ENCODE assay signal across 8 cellular contexts in the genomic region with DNA sequence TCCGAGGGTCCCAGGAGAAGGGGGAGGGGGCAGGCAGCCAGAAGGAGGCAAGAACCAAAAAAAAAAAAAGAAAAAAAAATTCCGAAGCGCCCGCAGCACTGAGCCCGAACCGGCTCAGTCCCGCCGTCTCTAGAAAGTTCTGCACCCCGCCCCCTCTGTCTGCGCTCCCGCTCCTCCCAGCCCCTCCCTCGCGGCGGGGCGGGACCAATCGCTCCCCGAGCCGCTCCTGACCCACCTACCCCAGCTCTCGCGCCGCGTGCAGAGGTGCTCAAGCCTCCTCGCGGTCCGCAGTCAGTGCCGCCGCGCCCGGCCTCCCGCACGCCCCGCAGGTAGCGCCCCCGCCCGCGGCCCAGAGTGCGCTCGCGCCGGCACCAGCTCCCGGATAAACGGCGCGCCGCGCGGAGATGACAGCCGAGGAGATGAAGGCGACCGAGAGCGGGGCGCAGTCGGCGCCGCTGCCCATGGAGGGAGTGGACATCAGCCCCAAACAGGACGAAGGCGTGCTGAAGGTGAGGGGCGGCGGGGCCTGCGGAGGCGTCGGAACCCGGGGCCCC. TPM values are rescaled to one million over a fixed set of nuclear protein-coding genes. Genes with fewer than 3 reads are reported as not detected.
A peak's percentile ranks its signal among the peaks of the same experiment; 100 is the strongest.
DNase-seq lines count a peak whose midpoint lies in the region; ATAC-seq lines count a peak whose summit lies in the region.

A gene with protein sequence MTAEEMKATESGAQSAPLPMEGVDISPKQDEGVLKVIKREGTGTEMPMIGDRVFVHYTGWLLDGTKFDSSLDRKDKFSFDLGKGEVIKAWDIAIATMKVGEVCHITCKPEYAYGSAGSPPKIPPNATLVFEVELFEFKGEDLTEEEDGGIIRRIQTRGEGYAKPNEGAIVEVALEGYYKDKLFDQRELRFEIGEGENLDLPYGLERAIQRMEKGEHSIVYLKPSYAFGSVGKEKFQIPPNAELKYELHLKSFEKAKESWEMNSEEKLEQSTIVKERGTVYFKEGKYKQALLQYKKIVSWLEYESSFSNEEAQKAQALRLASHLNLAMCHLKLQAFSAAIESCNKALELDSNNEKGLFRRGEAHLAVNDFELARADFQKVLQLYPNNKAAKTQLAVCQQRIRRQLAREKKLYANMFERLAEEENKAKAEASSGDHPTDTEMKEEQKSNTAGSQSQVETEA (plus strand): TSS at position 235 of the 554 bp plus-strand sequence. CDS start 170 bp downstream, at position 405.

- H3K27ac ChIP-seq in mesodermal cell (ENCODE audit: low read depth, low read length, severe bottlenecking), result peak within 1 kb of the TSS; percentile 24

- H3K9me3 ChIP-seq in endocrine pancreas (ENCODE audit: control insufficient read depth, low read length), result no peaks in the 10 kb centered on the region
- no peaks in the 10 kb centered on the region for H3K9me3 ChIP-seq in mesodermal cell (ENCODE audit: control insufficient read depth, low read length)

- peak within 1 kb of the TSS; percentile 56 for H3K9ac ChIP-seq in endocrine pancreas (ENCODE audit: control insufficient read depth, insufficient read depth, low read length)

- H3K27me3 ChIP-seq in endocrine pancreas (ENCODE audit: control insufficient read depth, insufficient read depth, low read length), result no peaks in the 10 kb centered on the region

- H3K4me1 ChIP-seq in endocrine pancreas (ENCODE audit: control insufficient read depth, insufficient read depth, low read length), result peaks cover 4% of the 10 kb centered on the region
- H3K4me1 ChIP-seq in mesodermal cell (ENCODE audit: control insufficient read depth, insufficient read depth, low read length, poor library complexity, severe bottlenecking), result no peaks in the 10 kb centered on the region

- 0% methylated on average over 45 to 53 of the region's 63 CpGs for WGBS in mesodermal cell (ENCODE audit: insufficient coverage in 2 of 2), 2 experiments

- ATAC-seq in GM19467 (IDR thresholded peaks at IDR 0.05; ENCODE audit: unreplicated experiment), result peak; percentile 72

- H3K36me3 ChIP-seq in endocrine pancreas (ENCODE audit: control insufficient read depth, insufficient read depth, low read length) (peaks cover 2% of the 10 kb centered on the region), mesodermal cell (ENCODE audit: control insufficient read depth, insufficient read depth, low read length) (peaks cover 36% of the 10 kb centered on the region)

- DNase-seq in COR-L47 (lab: John Stamatoyannopoulos, UW) (peak; percentile 68), HPDE6-E6E7 (ENCODE audit: extremely low spot score) (peak; percentile 90)
- DNase-seq in NK-92 treated with Interleukin-12 subunit alpha and Interleukin-12 subunit beta, amount 100 ng/mL, for 24 hours (lab: John Stamatoyannopoulos, UW), result peak; percentile 65
- DNase-seq in activated CD8-positive, alpha-beta memory T cell treated with anti-CD3 and anti-CD28 coated beads, Interleukin-2, amount 50 U/mL, for 1 hour (ENCODE audit: extremely low read depth), result peak; percentile 64
- DNase-seq in stimulated activated CD8-positive, alpha-beta memory T cell treated with anti-CD3 and anti-CD28 coated beads, Interleukin-15, amount 100 ng/mL, for 4 hours (ENCODE audit: low read depth in 2 of 2), result peak; percentile 80 to 82

- H3K4me3 ChIP-seq in endocrine pancreas (ENCODE audit: control insufficient read depth, insufficient read depth, low read length) (no peak within 1 kb of the TSS), mesodermal cell (ENCODE audit: extremely low read depth, insufficient read depth, low read length, poor library complexity, severe bottlenecking) (peak within 1 kb of the TSS; percentile 61)

RNA-seq across cellular contexts. Expression of the gene that starts here (rescaled TPM):
- 81.4 TPM for polyA plus RNA-seq in mesodermal cell (2013, experiment 1 of 2)
- polyA plus RNA-seq in mesodermal cell (2013, experiment 2 of 2), result 73.0 TPM
